ENCODE assay signal across 19 cellular contexts in genomic region chr12:60100150-60100549, GRCh38.
A peak's percentile ranks its signal among the peaks of the same experiment; 100 is the strongest.
DNase-seq lines count a peak whose midpoint lies in the region; ATAC-seq and TF ChIP-seq lines count a peak whose summit lies in the region.
"Had no signal": no experiment of that assay in that cellular context is flagged by ENCODE, and none has a peak within 500 bp of the region (broad histone marks: within the 10 kb centered on the region; RNA-seq: fewer than 3 reads in every experiment).

No MANE protein-coding gene starts in this region.

- H3K9me3 ChIP-seq in A673 (ENCODE audit: low read depth, low read length, poor library complexity, severe bottlenecking): peaks cover 9% of the 10 kb centered on the region

- H3K36me3 ChIP-seq in A673 (ENCODE audit: insufficient read depth, low read length, poor library complexity, severe bottlenecking): no peaks in the 10 kb centered on the region

- POLR2A ChIA-PET in A673 (lab: Charles Lee; ENCODE audit: low non-redundant PET): no interaction called here

- no peak overlapping the region for H3K27ac ChIP-seq in A673 (ENCODE audit: low read depth, low read length, poor library complexity, severe bottlenecking)

- no peaks in the 10 kb centered on the region for H3K4me1 ChIP-seq in A673 (ENCODE audit: insufficient read depth, low read length, poor library complexity, severe bottlenecking)

- DNase-seq in EH (ENCODE audit: low read depth) (peak; percentile 77), M059J (ENCODE audit: low read depth) (peak; percentile 48), astrocyte of the spinal cord (ENCODE audit: low read depth, low spot score) (peak; percentile 9), kidney tubule cell (ENCODE audit: low spot score) (peak; percentile 18), inferior parietal cortex (ENCODE audit: extremely low spot score) (no peak), A673 (ENCODE audit: low spot score) (no peak), NCI-H446 (lab: John Stamatoyannopoulos, UW) (no peak)
- DNase-seq: AML-193, GF-D8, GOT3, Karpas-422, NCI-H1092 treated with DMSO at 0.1 percent for 48 hours, NCI-H1694, NCI-H2081 treated with DMSO at 0.1 percent for 48 hours, NCI-H510A, NCI-H748 treated with DMSO at 0.1 percent for 48 hours, RPMI8226, T-helper 1 cell had no signal

- in situ Hi-C loops in astrocyte of the spinal cord (cut with HindIII; ENCODE audit: low sequenced_read_pairs): no loop called here

- no peak for ATAC-seq in HG03139 (IDR thresholded peaks at IDR 0.05; ENCODE audit: unreplicated experiment)

- intact Hi-C loops in A673 (cut with micrococcal nuclease; ENCODE audit: unreplicated experiment): loop anchor here (10.0 kb wide), 1 partner anchor 385 kb away; no protein-coding TSS in a partner anchor

- H3K4me3 ChIP-seq in astrocyte of the spinal cord (ENCODE audit: low read depth, low read length): no peak overlapping the region
- no peak overlapping the region for H3K4me3 ChIP-seq in A673 (ENCODE audit: low read depth, low read length, poor library complexity, severe bottlenecking)

- no TSS peak for BruUV-seq in A673 (replicated peaks; lab: Mats Ljungman, UMichigan)

- H3K27me3 ChIP-seq in A673 (replicated peaks; ENCODE audit: insufficient read depth, low read depth, low read length, poor library complexity): no peaks in the 10 kb centered on the region

- CTCF ChIA-PET in A673 (lab: Charles Lee): no interaction called here

- TF ChIP-seq CTCF in astrocyte of the spinal cord (IDR thresholded peaks at IDR 0.05; ENCODE audit: low read depth, low read length) (no peak), A673 (conservative IDR thresholded peaks at IDR 0.05; ENCODE audit: low read depth, low read length) (no peak)

Comparison
In these comparisons a context has a peak if more than half of its experiments do, and no peak if none do; other contexts are left out.
1. DNase-seq: peak in EH (single experiment), M059J (single experiment), astrocyte of the spinal cord (single experiment) and kidney tubule cell (single experiment); none in inferior parietal cortex (single experiment), A673 (single experiment) and NCI-H446 (0 of 2).